20 cellular contexts compared by ENCODE assay signal in genomic region chr15:99752556-99752955, GRCh38. TPM values are rescaled to one million over a fixed set of nuclear protein-coding genes. Genes with fewer than 3 reads are reported as not detected.
DNase-seq lines count a peak whose midpoint lies in the region; TF ChIP-seq lines count a peak whose summit lies in the region.
"Had no signal": no experiment of that assay in that cellular context is flagged by ENCODE, and none has a peak within 500 bp of the region (broad histone marks: within the 10 kb centered on the region; RNA-seq: fewer than 3 reads in every experiment).

No MANE protein-coding gene starts in this region.

- H3K27me3 Mint-ChIP-seq in activated CD4-positive, alpha-beta T cell treated with anti-CD3 and anti-CD28 coated beads, Interleukin-2, amount 10 ng/mL, durations not matched to agents 24 days and 14 days: peaks cover 2% of the 10 kb centered on the region
- H3K27me3 Mint-ChIP-seq in glutamatergic neuron (ENCODE audit: unreplicated experiment): peaks cover 6% of the 10 kb centered on the region
- no peaks in the 10 kb centered on the region for H3K27me3 Mint-ChIP-seq in Caco-2 (ENCODE audit: insufficient read depth, unreplicated experiment)
- H3K27me3 Mint-ChIP-seq: CD4-positive, alpha-beta memory T cell; CD8-positive, alpha-beta memory T cell had no signal

- no peak overlapping the region for H3K9ac ChIP-seq in BLaER1

- no TSS peak for BruUV-seq in Caco-2 (replicated peaks; lab: Mats Ljungman, UMichigan)

- no peak overlapping the region for H3K27ac Mint-ChIP-seq in activated CD4-positive, alpha-beta T cell treated with anti-CD3 and anti-CD28 coated beads, Interleukin-2, amount 10 ng/mL, durations not matched to agents 24 days and 14 days
- H3K27ac Mint-ChIP-seq in glutamatergic neuron (ENCODE audit: unreplicated experiment) (peak overlapping the region; percentile 94), Caco-2 (ENCODE audit: unreplicated experiment) (no peak overlapping the region)
- H3K27ac Mint-ChIP-seq: CD14-positive monocyte; CD4-positive, CD25-positive, alpha-beta regulatory T cell had no signal

- CTCF ChIA-PET in Caco-2 (lab: Charles Lee): no interaction called here

- H3K36me3 ChIP-seq in BLaER1 (no peaks in the 10 kb centered on the region), Caco-2 (ENCODE audit: control insufficient read depth, insufficient read depth, low read length) (no peaks in the 10 kb centered on the region)
- H3K36me3 ChIP-seq: BE2C had no signal

- intact Hi-C loops in activated CD4-positive, alpha-beta T cell treated with anti-CD3 and anti-CD28 coated beads, Interleukin-2, amount 10 ng/mL, durations not matched to agents 24 days and 14 days (cut with micrococcal nuclease): no loop called here
- intact Hi-C loops in Caco-2 (cut with micrococcal nuclease; ENCODE audit: unreplicated experiment): no loop called here

- peak; percentile 54 for DNase-seq in activated CD4-positive, alpha-beta T cell treated with anti-CD3 and anti-CD28 coated beads, Interleukin-2, amount 10 ng/mL, durations not matched to agents 24 days and 14 days
- no peak for DNase-seq in activated CD4-positive, alpha-beta T cell treated with anti-CD3 and anti-CD28 coated beads, Interleukin-2, amount 50 U/mL, for 1 hour
- peak; percentile 53 for DNase-seq in ELF-1 (ENCODE audit: low read depth, low spot score)
- DNase-seq in glutamatergic neuron: no peak
- DNase-seq in Caco-2: no peak
- DNase-seq in anterior cingulate cortex (lab: John Stamatoyannopoulos, UW): no peak
- DNase-seq: BE2C; C1 segment of cervical spinal cord; Calu3; CD4-positive, alpha-beta memory T cell; CD4-positive, CD25-positive, alpha-beta regulatory T cell; CD8-positive, alpha-beta memory T cell; COR-L47; DMS79 treated with DMSO at 0.1 percent for 48 hours; GDM1 had no signal

- peak overlapping the region; percentile 6; the same call in 1 of the 2 replicates for H3K4me2 ChIP-seq in BLaER1
- H3K4me2 ChIP-seq: A549 had no signal

- no peaks in the 10 kb centered on the region for H3K9me3 ChIP-seq in BLaER1
- H3K9me3 ChIP-seq in Caco-2: no peaks in the 10 kb centered on the region
- H3K9me3 ChIP-seq: A549, BE2C had no signal

- peaks cover 8% of the 10 kb centered on the region for H3K4me1 Mint-ChIP-seq in activated CD4-positive, alpha-beta T cell treated with anti-CD3 and anti-CD28 coated beads, Interleukin-2, amount 10 ng/mL, durations not matched to agents 24 days and 14 days
- H3K4me1 Mint-ChIP-seq in glutamatergic neuron (ENCODE audit: low read depth, unreplicated experiment) (peaks cover 26% of the 10 kb centered on the region), Caco-2 (ENCODE audit: low read depth, unreplicated experiment) (no peaks in the 10 kb centered on the region)

- POLR2A ChIA-PET in Caco-2 (lab: Charles Lee): no interaction called here

- H3K9me3 Mint-ChIP-seq in activated CD4-positive, alpha-beta T cell treated with anti-CD3 and anti-CD28 coated beads, Interleukin-2, amount 10 ng/mL, durations not matched to agents 24 days and 14 days: no peaks in the 10 kb centered on the region
- H3K9me3 Mint-ChIP-seq in glutamatergic neuron (ENCODE audit: unreplicated experiment): peaks cover 11% of the 10 kb centered on the region
- H3K9me3 Mint-ChIP-seq in Caco-2 (ENCODE audit: unreplicated experiment): no peaks in the 10 kb centered on the region
- H3K9me3 Mint-ChIP-seq: CD14-positive monocyte; CD4-positive, alpha-beta memory T cell; CD4-positive, CD25-positive, alpha-beta regulatory T cell; CD8-positive, alpha-beta memory T cell had no signal

- no peaks in the 10 kb centered on the region for H3K36me3 Mint-ChIP-seq in activated CD4-positive, alpha-beta T cell treated with anti-CD3 and anti-CD28 coated beads, Interleukin-2, amount 10 ng/mL, durations not matched to agents 24 days and 14 days (ENCODE audit: low read depth)
- peaks cover 10% of the 10 kb centered on the region for H3K36me3 Mint-ChIP-seq in glutamatergic neuron (ENCODE audit: unreplicated experiment)
- no peaks in the 10 kb centered on the region for H3K36me3 Mint-ChIP-seq in Caco-2 (ENCODE audit: insufficient read depth, unreplicated experiment)
- H3K36me3 Mint-ChIP-seq: CD14-positive monocyte; CD4-positive, alpha-beta memory T cell; CD4-positive, CD25-positive, alpha-beta regulatory T cell; CD8-positive, alpha-beta memory T cell had no signal

- H3K4me1 ChIP-seq in BLaER1: peaks cover 22% of the 10 kb centered on the region
- no peaks in the 10 kb centered on the region for H3K4me1 ChIP-seq in Caco-2
- H3K4me1 ChIP-seq: BE2C had no signal

- no peak overlapping the region for H3K4me3 ChIP-seq in BLaER1
- H3K4me3 ChIP-seq in Caco-2 (ENCODE audit: low read depth, low read length): no peak overlapping the region
- H3K4me3 ChIP-seq: A549, GM12878 had no signal

- TF ChIP-seq CTCF in glutamatergic neuron (IDR thresholded peaks at IDR 0.05; ENCODE audit: partially characterized antibody, unreplicated experiment) (no peak), Caco-2 (IDR thresholded peaks at IDR 0.05; ENCODE audit: insufficient read depth in 1 of 2, low read depth in 1 of 2, low read length in 1 of 2, severe bottlenecking in 1 of 2, unreplicated experiment in 1 of 2) (no peak)

- no peaks in the 10 kb centered on the region for H4K20me1 ChIP-seq in BLaER1

- no peaks in the 10 kb centered on the region for H3K27me3 ChIP-seq in BLaER1
- no peaks in the 10 kb centered on the region for H3K27me3 ChIP-seq in Caco-2 (replicated peaks; ENCODE audit: control insufficient read depth, insufficient read depth, low read length)
- H3K27me3 ChIP-seq: BE2C had no signal

- no peak overlapping the region for H3K4me3 Mint-ChIP-seq in activated CD4-positive, alpha-beta T cell treated with anti-CD3 and anti-CD28 coated beads, Interleukin-2, amount 10 ng/mL, durations not matched to agents 24 days and 14 days
- H3K4me3 Mint-ChIP-seq in glutamatergic neuron (ENCODE audit: unreplicated experiment) (no peak overlapping the region), Caco-2 (ENCODE audit: unreplicated experiment) (no peak overlapping the region)
- H3K4me3 Mint-ChIP-seq: CD14-positive monocyte; CD4-positive, alpha-beta memory T cell; CD4-positive, CD25-positive, alpha-beta regulatory T cell; CD8-positive, alpha-beta memory T cell had no signal

- 0 out of 2 replicates have a peak overlapping the region, but pooled peaks have one; percentile 0 for H3K27ac ChIP-seq in BLaER1
- H3K27ac ChIP-seq: 22Rv1, A549 had no signal

RNA-seq across cellular contexts. Expression of gene LYSMD4, which starts 19.3 kb away (rescaled TPM):
- total RNA-seq in activated CD4-positive, alpha-beta T cell treated with anti-CD3 and anti-CD28 coated beads, Interleukin-2, amount 10 ng/mL, durations not matched to agents 24 days and 14 days: 6.4 and 6.6 TPM in 2 replicates
- total RNA-seq in glutamatergic neuron (ENCODE audit: unreplicated experiment): 49.8 TPM
- total RNA-seq in Caco-2 (2022): 14.4 and 15.9 TPM in 2 replicates

Comparison
In these comparisons a context has a peak if more than half of its experiments do, and no peak if none do; other contexts are left out.
1. DNase-seq: peak in activated CD4-positive, alpha-beta T cell treated with anti-CD3 and anti-CD28 coated beads, Interleukin-2, amount 10 ng/mL, durations not matched to agents 24 days and 14 days (single experiment) and ELF-1 (single experiment); none in activated CD4-positive, alpha-beta T cell treated with anti-CD3 and anti-CD28 coated beads, Interleukin-2, amount 50 U/mL, for 1 hour (single experiment), glutamatergic neuron (single experiment), Caco-2 (0 of 2) and anterior cingulate cortex (0 of 58).